In genomic region chr18:13583567-13584245, GRCh38 we compare ENCODE assay signal across 16 cellular contexts.
DNase-seq lines count a peak whose midpoint lies in the region; ATAC-seq, FAIRE-seq and TF ChIP-seq lines count a peak whose summit lies in the region.
"Had no signal": no experiment of that assay in that cellular context is flagged by ENCODE, and none has a peak within 500 bp of the region (broad histone marks: within the 10 kb centered on the region; RNA-seq: fewer than 3 reads in every experiment).

No MANE protein-coding gene starts in this region.

- no peak overlapping the region for H3K27ac ChIP-seq in right cardiac atrium (ENCODE audit: low read length)
- H3K27ac ChIP-seq in astrocyte (ENCODE audit: low read depth, low read length): no peak overlapping the region
- H3K27ac ChIP-seq in neural progenitor cell: no peak overlapping the region
- H3K27ac ChIP-seq: A549, KMS-11 had no signal

- intact Hi-C loops in right cardiac atrium (cut with DNase I) (no loop called here), left ventricle myocardium superior (cut with micrococcal nuclease) (no loop called here), posterior cingulate gyrus (cut with DNase I) (no loop called here)

- peaks cover 5% of the 10 kb centered on the region for H3K36me3 Mint-ChIP-seq in astrocyte (ENCODE audit: low read depth, unreplicated experiment)
- no peaks in the 10 kb centered on the region for H3K36me3 Mint-ChIP-seq in neural progenitor cell
- peaks cover 0 to 2% (median 0%) of the 10 kb centered on the region in 3 donors for H3K36me3 Mint-ChIP-seq in immature natural killer cell

- H4K20me1 ChIP-seq in astrocyte (ENCODE audit: insufficient read depth, low read length) (no peaks in the 10 kb centered on the region), neural progenitor cell (ENCODE audit: low read depth) (no peaks in the 10 kb centered on the region)

- H3K27me3 Mint-ChIP-seq in astrocyte (ENCODE audit: low read depth, unreplicated experiment): no peaks in the 10 kb centered on the region
- peaks cover 2% of the 10 kb centered on the region for H3K27me3 Mint-ChIP-seq in neural progenitor cell (ENCODE audit: insufficient read depth, low read depth)
- no peaks in the 10 kb centered on the region for H3K27me3 Mint-ChIP-seq in immature natural killer cell (ENCODE audit: low read depth in 3 of 3)

- FAIRE-seq in astrocyte (lab: Jason Lieb, UNC): no peak
- FAIRE-seq: A549, HepG2 had no signal

- 93% methylated on average over 23 of the region's 23 CpGs for WGBS in right cardiac atrium

- H3K36me3 ChIP-seq in astrocyte (ENCODE audit: insufficient read depth, low read length) (no peaks in the 10 kb centered on the region), neural progenitor cell (no peaks in the 10 kb centered on the region)

- no peaks in the 10 kb centered on the region for H3K9me3 ChIP-seq in right cardiac atrium (ENCODE audit: control insufficient read depth, low read length)
- no peaks in the 10 kb centered on the region for H3K9me3 ChIP-seq in astrocyte (ENCODE audit: insufficient read depth, low read depth, low read length)
- no peaks in the 10 kb centered on the region for H3K9me3 ChIP-seq in neural progenitor cell (ENCODE audit: low read depth)
- H3K9me3 ChIP-seq: A549 had no signal

- H3K4me3 Mint-ChIP-seq in astrocyte (ENCODE audit: unreplicated experiment) (no peak overlapping the region), neural progenitor cell (no peak overlapping the region), immature natural killer cell (no peak overlapping the region)
- H3K4me3 Mint-ChIP-seq: CD8-positive, alpha-beta T cell had no signal

- H3F3A ChIP-seq in neural progenitor cell (ENCODE audit: low read depth): no peaks in the 10 kb centered on the region

- ATAC-seq in right cardiac atrium (peak; percentile 12 to 21), left ventricle myocardium superior (no peak)
- ATAC-seq: A549; CD8-positive, alpha-beta T cell; HepG2 had no signal

- H3K4me1 ChIP-seq in right cardiac atrium (ENCODE audit: control insufficient read depth, insufficient read depth, low read length) (peaks cover 11% of the 10 kb centered on the region), astrocyte (ENCODE audit: insufficient read depth, low read length) (no peaks in the 10 kb centered on the region), neural progenitor cell (no peaks in the 10 kb centered on the region)
- H3K4me1 ChIP-seq: A549 had no signal

- H3K4me1 Mint-ChIP-seq in astrocyte (ENCODE audit: low read depth, unreplicated experiment): peaks cover 18% of the 10 kb centered on the region
- peaks cover 18% of the 10 kb centered on the region for H3K4me1 Mint-ChIP-seq in neural progenitor cell
- peaks cover 7 to 27% of the 10 kb centered on the region in 2 donors for H3K4me1 Mint-ChIP-seq in immature natural killer cell

- DNase-seq in right cardiac atrium (no peak), left ventricle myocardium superior (no peak), astrocyte (ENCODE audit: low read depth) (no peak), neural progenitor cell (ENCODE audit: low spot score) (peak; percentile 62), posterior cingulate gyrus (no peak), GM19240 (ENCODE audit: insufficient read length, low spot score) (no peak), immature natural killer cell (no peak)
- DNase-seq: CD8-positive, alpha-beta T cell; H7; MM.1S; NCI-H1105; NCI-H1694 treated with DMSO at 0.1 percent for 48 hours; NCI-H69 had no signal

- H3K9me3 Mint-ChIP-seq in astrocyte (ENCODE audit: unreplicated experiment) (peaks cover 4% of the 10 kb centered on the region), neural progenitor cell (no peaks in the 10 kb centered on the region), immature natural killer cell (no peaks in the 10 kb centered on the region)
- H3K9me3 Mint-ChIP-seq: CD8-positive, alpha-beta T cell had no signal

- no peak overlapping the region for H2AFZ ChIP-seq in astrocyte (ENCODE audit: low read depth, low read length)
- no peak overlapping the region for H2AFZ ChIP-seq in neural progenitor cell (replicated peaks)

- no peak overlapping the region for H3K4me3 ChIP-seq in right cardiac atrium (ENCODE audit: low read length)
- no peak overlapping the region for H3K4me3 ChIP-seq in astrocyte (ENCODE audit: insufficient read depth, low read depth, low read length)
- H3K4me3 ChIP-seq in neural progenitor cell: no peak overlapping the region
- H3K4me3 ChIP-seq: A549 had no signal

- TF ChIP-seq CTCF in astrocyte (IDR thresholded peaks at IDR 0.05; ENCODE audit: insufficient read depth, low read depth, low read length): no peak
- no peak for TF ChIP-seq CTCF in neural progenitor cell (IDR thresholded peaks at IDR 0.05)

- peak overlapping the region; percentile 48 for H3K27ac Mint-ChIP-seq in astrocyte (ENCODE audit: unreplicated experiment)
- H3K27ac Mint-ChIP-seq in neural progenitor cell: peak overlapping the region; percentile 8
- H3K27ac Mint-ChIP-seq in immature natural killer cell: no peak overlapping the region
- H3K27ac Mint-ChIP-seq: CD8-positive, alpha-beta T cell had no signal

- H3K4me2 ChIP-seq in astrocyte (ENCODE audit: low read length) (no peak overlapping the region), neural progenitor cell (no peak overlapping the region)
- H3K4me2 ChIP-seq: A549, KMS-11 had no signal

- H3K79me2 ChIP-seq in astrocyte (ENCODE audit: insufficient read depth, low read length) (no peaks in the 10 kb centered on the region), neural progenitor cell (ENCODE audit: low read depth) (no peaks in the 10 kb centered on the region)

- no peaks in the 10 kb centered on the region for H3K27me3 ChIP-seq in right cardiac atrium (ENCODE audit: control insufficient read depth, insufficient read depth)
- no peaks in the 10 kb centered on the region for H3K27me3 ChIP-seq in astrocyte (ENCODE audit: insufficient read depth, low read length)
- H3K27me3 ChIP-seq in neural progenitor cell: no peaks in the 10 kb centered on the region

- H3K9ac ChIP-seq in astrocyte (ENCODE audit: low read length) (no peak overlapping the region), neural progenitor cell (no peak overlapping the region)
- H3K9ac ChIP-seq: KMS-11 had no signal

Comparison
In these comparisons a context has a peak if more than half of its experiments do, and no peak if none do; other contexts are left out.
1. H3K27ac Mint-ChIP-seq: peak in astrocyte (single experiment) and neural progenitor cell (single experiment); none in immature natural killer cell (0 of 6).